In the genomic region with DNA sequence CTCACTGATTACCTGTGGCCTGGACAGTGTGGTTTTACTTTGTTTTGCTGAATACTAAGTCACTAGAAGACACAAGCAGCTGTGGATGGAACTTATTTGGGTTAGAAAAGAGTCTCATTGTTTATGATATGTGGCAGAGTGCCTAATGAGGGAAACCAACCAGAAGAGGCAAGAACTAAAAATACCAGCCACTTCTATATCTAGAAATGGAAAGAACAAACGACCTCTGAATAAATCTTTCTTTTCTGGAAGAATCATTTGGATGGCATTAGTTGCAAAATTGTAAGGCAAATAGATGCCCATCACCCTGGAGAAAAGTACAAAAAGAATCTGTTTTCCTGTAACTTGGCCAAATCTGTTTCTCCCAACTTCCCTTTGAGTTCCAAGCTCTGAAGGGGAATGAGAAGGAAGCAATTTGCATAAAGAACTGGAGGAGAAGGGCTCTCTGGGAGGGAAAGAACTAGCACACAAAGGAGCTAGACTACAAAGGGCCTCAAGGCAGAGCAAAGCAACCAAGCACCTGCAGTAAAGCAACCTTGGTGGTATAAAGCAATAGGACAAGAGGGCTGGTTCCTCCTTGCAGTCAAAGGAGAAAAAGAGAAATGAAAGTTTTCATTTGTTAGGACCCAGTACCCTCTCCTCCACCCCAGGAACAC, we compare ENCODE assay signal across 27 cellular contexts.
DNase-seq lines count a peak whose midpoint lies in the region; ATAC-seq and TF ChIP-seq lines count a peak whose summit lies in the region.
"Had no signal": no experiment of that assay in that cellular context is flagged by ENCODE, and none has a peak within 500 bp of the region (broad histone marks: within the 10 kb centered on the region; RNA-seq: fewer than 3 reads in every experiment).

No MANE protein-coding gene starts in this region.

- no peaks in the 10 kb centered on the region for H3K4me1 ChIP-seq in foreskin keratinocyte
- H3K4me1 ChIP-seq: heart left ventricle, left lung, tibial nerve had no signal

- no peak overlapping the region for H3K27ac Mint-ChIP-seq in activated T-helper 1 cell treated with anti-CD3 and anti-CD28 coated beads, Interleukin-12 subunit alpha, Interleukin-12 subunit beta, Interleukin-2, Interleukin-4 antibody, amounts not matched to agents 30 ng/mL and 10 ng/mL and 1 ng/mL, durations not matched to agents 14 hours and 24 hours and 36 hours
- no peak overlapping the region for H3K27ac Mint-ChIP-seq in activated CD4-positive, alpha-beta memory T cell treated with anti-CD3 and anti-CD28 coated beads, Interleukin-2, amount 10 ng/mL, durations not matched to agents 7 days and 5 days
- H3K27ac Mint-ChIP-seq: activated CD4-positive, alpha-beta T cell treated with anti-CD3 and anti-CD28 coated beads, Interleukin-2, amount 10 ng/mL, durations not matched to agents 24 days and 14 days; activated CD8-positive, alpha-beta memory T cell treated with anti-CD3 and anti-CD28 coated beads, Interleukin-2, amount 10 ng/mL, durations not matched to agents 7 days and 5 days; CD14-positive monocyte; nephron had no signal

- CTCF ChIA-PET in activated CD4-positive, alpha-beta memory T cell treated with anti-CD3 and anti-CD28 coated beads, Interleukin-2, amount 10 ng/mL, durations not matched to agents 7 days and 5 days (lab: Charles Lee): no interaction called here

- POLR2A ChIA-PET in activated CD4-positive, alpha-beta memory T cell treated with anti-CD3 and anti-CD28 coated beads, Interleukin-2, amount 10 ng/mL, durations not matched to agents 7 days and 5 days (lab: Charles Lee): no interaction called here

- intact Hi-C loops in activated T-helper 1 cell treated with anti-CD3 and anti-CD28 coated beads, Interleukin-12 subunit alpha, Interleukin-12 subunit beta, Interleukin-2, Interleukin-4 antibody, amounts not matched to agents 30 ng/mL and 10 ng/mL and 1 ng/mL, durations not matched to agents 14 hours and 24 hours and 36 hours (cut with micrococcal nuclease): no loop called here

- DNase-seq in NCI-H1930 (lab: John Stamatoyannopoulos, UW) (peak; percentile 23 to 44), iPS-NIHi7 (ENCODE audit: extremely low spot score) (peak; percentile 31), substantia nigra (lab: John Stamatoyannopoulos, UW) (peak in 6 of 49 donors; percentile 1 to 34 (median 10)), foreskin keratinocyte (no peak)
- DNase-seq in activated T-helper 1 cell treated with anti-CD3 and anti-CD28 coated beads, Interleukin-12 subunit alpha, Interleukin-12 subunit beta, Interleukin-2, Interleukin-4 antibody, amounts not matched to agents 30 ng/mL and 10 ng/mL and 1 ng/mL, durations not matched to agents 14 hours and 24 hours and 36 hours (ENCODE audit: low spot score): no peak
- DNase-seq in activated CD4-positive, alpha-beta memory T cell treated with anti-CD3 and anti-CD28 coated beads, Interleukin-2, amount 10 ng/mL, durations not matched to agents 7 days and 5 days: no peak
- DNase-seq: activated CD4-positive, alpha-beta T cell treated with anti-CD3 and anti-CD28 coated beads, Interleukin-2, amount 10 ng/mL, durations not matched to agents 24 days and 14 days; activated CD8-positive, alpha-beta memory T cell treated with anti-CD3 and anti-CD28 coated beads, Interleukin-2, amount 10 ng/mL, durations not matched to agents 7 days and 5 days; activated naive CD4-positive, alpha-beta T cell treated with anti-CD3 and anti-CD28 coated beads, Interleukin-2, amount 50 U/mL, for 16 hours; heart left ventricle; left lung; MG63; NCI-H1436 treated with DMSO at 0.1 percent for 48 hours; NCI-H2171 treated with DMSO at 0.1 percent for 48 hours; NCI-H524 treated with DMSO at 0.1 percent for 48 hours; posterior cingulate gyrus; stimulated activated naive CD8-positive, alpha-beta T cell treated with anti-CD3 and anti-CD28 coated beads, Interleukin-15, Interleukin-2, amounts not matched to agents 100 U/mL and 50 U/mL, for 24 hours; T-helper 2 cell had no signal

- no peaks in the 10 kb centered on the region for H3K36me3 Mint-ChIP-seq in activated T-helper 1 cell treated with anti-CD3 and anti-CD28 coated beads, Interleukin-12 subunit alpha, Interleukin-12 subunit beta, Interleukin-2, Interleukin-4 antibody, amounts not matched to agents 30 ng/mL and 10 ng/mL and 1 ng/mL, durations not matched to agents 14 hours and 24 hours and 36 hours (ENCODE audit: low read depth)
- H3K36me3 Mint-ChIP-seq in activated CD4-positive, alpha-beta memory T cell treated with anti-CD3 and anti-CD28 coated beads, Interleukin-2, amount 10 ng/mL, durations not matched to agents 7 days and 5 days (ENCODE audit: low read depth): no peaks in the 10 kb centered on the region
- H3K36me3 Mint-ChIP-seq: activated CD8-positive, alpha-beta memory T cell treated with anti-CD3 and anti-CD28 coated beads, Interleukin-2, amount 10 ng/mL, durations not matched to agents 7 days and 5 days; CD14-positive monocyte had no signal

- no peak for TF ChIP-seq CTCF in foreskin keratinocyte (conservative IDR thresholded peaks at IDR 0.05)

- ATAC-seq in foreskin keratinocyte (no peak), HG02852 (IDR thresholded peaks at IDR 0.05; ENCODE audit: unreplicated experiment) (no peak)
- ATAC-seq: activated CD8-positive, alpha-beta memory T cell treated with anti-CD3 and anti-CD28 coated beads, Interleukin-2, amount 10 ng/mL, durations not matched to agents 7 days and 5 days; heart left ventricle; left lung; sciatic nerve; stimulated activated naive CD8-positive, alpha-beta T cell treated with anti-CD3 and anti-CD28 coated beads, Interleukin-15, Interleukin-2, amounts not matched to agents 100 U/mL and 50 U/mL, for 24 hours had no signal

- H3K27me3 ChIP-seq in foreskin keratinocyte: no peaks in the 10 kb centered on the region
- H3K27me3 ChIP-seq: heart left ventricle, left lung, MG63, tibial nerve had no signal

- no peaks in the 10 kb centered on the region for H3K9me3 Mint-ChIP-seq in activated T-helper 1 cell treated with anti-CD3 and anti-CD28 coated beads, Interleukin-12 subunit alpha, Interleukin-12 subunit beta, Interleukin-2, Interleukin-4 antibody, amounts not matched to agents 30 ng/mL and 10 ng/mL and 1 ng/mL, durations not matched to agents 14 hours and 24 hours and 36 hours
- H3K9me3 Mint-ChIP-seq in activated CD4-positive, alpha-beta memory T cell treated with anti-CD3 and anti-CD28 coated beads, Interleukin-2, amount 10 ng/mL, durations not matched to agents 7 days and 5 days: peaks cover 1% of the 10 kb centered on the region
- H3K9me3 Mint-ChIP-seq: CD14-positive monocyte, nephron had no signal

- no peaks in the 10 kb centered on the region for H3K4me1 Mint-ChIP-seq in activated T-helper 1 cell treated with anti-CD3 and anti-CD28 coated beads, Interleukin-12 subunit alpha, Interleukin-12 subunit beta, Interleukin-2, Interleukin-4 antibody, amounts not matched to agents 30 ng/mL and 10 ng/mL and 1 ng/mL, durations not matched to agents 14 hours and 24 hours and 36 hours (ENCODE audit: low read depth)
- H3K4me1 Mint-ChIP-seq in activated CD4-positive, alpha-beta memory T cell treated with anti-CD3 and anti-CD28 coated beads, Interleukin-2, amount 10 ng/mL, durations not matched to agents 7 days and 5 days: no peaks in the 10 kb centered on the region
- H3K4me1 Mint-ChIP-seq: activated CD4-positive, alpha-beta T cell treated with anti-CD3 and anti-CD28 coated beads, Interleukin-2, amount 10 ng/mL, durations not matched to agents 24 days and 14 days; activated CD8-positive, alpha-beta memory T cell treated with anti-CD3 and anti-CD28 coated beads, Interleukin-2, amount 10 ng/mL, durations not matched to agents 7 days and 5 days; CD14-positive monocyte; central memory CD8-positive, alpha-beta T cell; nephron had no signal

- H3K27ac ChIP-seq in angular gyrus (ENCODE audit: low read depth, low read length) (peak overlapping the region; percentile 0), substantia nigra (ENCODE audit: low read depth, low read length, poor library complexity, severe bottlenecking) (peak overlapping the region; percentile 43), foreskin keratinocyte (no peak overlapping the region)
- H3K27ac ChIP-seq: heart left ventricle, left lung, RWPE1, SK-N-MC, tibial nerve had no signal

- H3K4me3 Mint-ChIP-seq in activated T-helper 1 cell treated with anti-CD3 and anti-CD28 coated beads, Interleukin-12 subunit alpha, Interleukin-12 subunit beta, Interleukin-2, Interleukin-4 antibody, amounts not matched to agents 30 ng/mL and 10 ng/mL and 1 ng/mL, durations not matched to agents 14 hours and 24 hours and 36 hours: no peak overlapping the region
- no peak overlapping the region for H3K4me3 Mint-ChIP-seq in activated CD4-positive, alpha-beta memory T cell treated with anti-CD3 and anti-CD28 coated beads, Interleukin-2, amount 10 ng/mL, durations not matched to agents 7 days and 5 days
- H3K4me3 Mint-ChIP-seq: activated CD4-positive, alpha-beta T cell treated with anti-CD3 and anti-CD28 coated beads, Interleukin-2, amount 10 ng/mL, durations not matched to agents 24 days and 14 days; activated CD8-positive, alpha-beta memory T cell treated with anti-CD3 and anti-CD28 coated beads, Interleukin-2, amount 10 ng/mL, durations not matched to agents 7 days and 5 days; CD14-positive monocyte; central memory CD8-positive, alpha-beta T cell; nephron had no signal

- no peaks in the 10 kb centered on the region for H3K27me3 Mint-ChIP-seq in activated T-helper 1 cell treated with anti-CD3 and anti-CD28 coated beads, Interleukin-12 subunit alpha, Interleukin-12 subunit beta, Interleukin-2, Interleukin-4 antibody, amounts not matched to agents 30 ng/mL and 10 ng/mL and 1 ng/mL, durations not matched to agents 14 hours and 24 hours and 36 hours (ENCODE audit: insufficient read depth)
- H3K27me3 Mint-ChIP-seq in activated CD4-positive, alpha-beta memory T cell treated with anti-CD3 and anti-CD28 coated beads, Interleukin-2, amount 10 ng/mL, durations not matched to agents 7 days and 5 days: no peaks in the 10 kb centered on the region
- H3K27me3 Mint-ChIP-seq: activated CD4-positive, alpha-beta T cell treated with anti-CD3 and anti-CD28 coated beads, Interleukin-2, amount 10 ng/mL, durations not matched to agents 24 days and 14 days; activated CD8-positive, alpha-beta memory T cell treated with anti-CD3 and anti-CD28 coated beads, Interleukin-2, amount 10 ng/mL, durations not matched to agents 7 days and 5 days; central memory CD8-positive, alpha-beta T cell had no signal

Comparison
In these comparisons a context has a peak if more than half of its experiments do, and no peak if none do; other contexts are left out.
1. DNase-seq: peak in NCI-H1930 (2 of 2) and iPS-NIHi7 (single experiment); none in foreskin keratinocyte (0 of 2), activated T-helper 1 cell treated with anti-CD3 and anti-CD28 coated beads, Interleukin-12 subunit alpha, Interleukin-12 subunit beta, Interleukin-2, Interleukin-4 antibody, amounts not matched to agents 30 ng/mL and 10 ng/mL and 1 ng/mL, durations not matched to agents 14 hours and 24 hours and 36 hours (single experiment) and activated CD4-positive, alpha-beta memory T cell treated with anti-CD3 and anti-CD28 coated beads, Interleukin-2, amount 10 ng/mL, durations not matched to agents 7 days and 5 days (single experiment).